In the genomic region with DNA sequence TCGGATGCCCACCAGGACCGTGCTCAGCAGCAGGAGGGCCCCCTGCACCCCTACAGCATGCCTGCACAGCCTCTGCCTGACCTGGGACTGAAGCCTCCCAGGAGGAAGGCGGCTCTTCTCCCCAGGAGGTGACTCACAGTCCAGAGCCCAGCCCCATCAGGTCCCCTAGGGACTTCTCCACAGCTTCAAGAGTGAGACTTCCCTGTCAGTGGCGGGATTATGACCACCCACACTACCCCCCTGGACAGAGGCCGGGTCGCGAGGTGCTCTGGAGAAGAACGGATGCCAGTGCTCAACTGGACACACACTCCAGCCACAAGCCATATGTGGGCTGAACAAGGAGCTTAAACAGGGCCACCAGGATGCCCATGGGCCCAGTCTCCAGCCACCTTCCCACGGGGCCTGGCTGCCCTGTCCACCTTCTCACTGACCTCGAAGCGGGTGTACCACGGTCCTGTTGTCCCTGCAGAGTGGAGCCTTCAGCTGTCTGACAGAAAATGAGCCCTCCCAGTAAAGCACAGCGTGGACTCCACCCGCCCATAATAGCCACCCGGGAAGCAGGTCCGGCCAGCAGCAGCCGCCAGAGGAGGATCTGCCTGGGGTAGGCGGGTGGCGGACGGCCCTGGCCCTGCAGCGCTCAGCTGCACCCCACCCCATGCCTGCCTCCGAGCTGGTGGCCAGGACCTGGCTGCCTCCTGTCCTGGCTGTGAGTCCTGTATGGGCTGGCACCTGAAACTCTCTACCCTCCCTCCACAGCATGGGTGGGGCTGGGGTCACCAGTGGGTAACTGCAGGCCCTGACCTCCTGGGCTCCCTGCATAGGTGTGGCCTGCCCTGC, we compare ENCODE assay signal across 8 cellular contexts. TPM values are rescaled to one million over a fixed set of nuclear protein-coding genes. Genes with fewer than 3 reads are reported as not detected.
DNase-seq lines count a peak whose midpoint lies in the region; ATAC-seq and TF ChIP-seq lines count a peak whose summit lies in the region.
"Had no signal": no experiment of that assay in that cellular context is flagged by ENCODE, and none has a peak within 500 bp of the region (broad histone marks: within the 10 kb centered on the region; RNA-seq: fewer than 3 reads in every experiment).

No MANE protein-coding gene starts in this region.

- no peaks in the 10 kb centered on the region for H3K79me2 ChIP-seq in smooth muscle cell (ENCODE audit: low read depth)

- peaks cover 58% of the 10 kb centered on the region for H3K4me1 Mint-ChIP-seq in activated T-helper 17 cell treated with anti-CD3 and anti-CD28 coated beads, Interleukin-2, amount 50 U/mL, for 72 hours

- H3K27ac Mint-ChIP-seq in activated T-helper 17 cell treated with anti-CD3 and anti-CD28 coated beads, Interleukin-2, amount 50 U/mL, for 72 hours: peak overlapping the region; percentile 28

- H3K4me1 ChIP-seq in smooth muscle cell (ENCODE audit: low read depth): no peaks in the 10 kb centered on the region

- H3K36me3 Mint-ChIP-seq in activated T-helper 17 cell treated with anti-CD3 and anti-CD28 coated beads, Interleukin-2, amount 50 U/mL, for 72 hours (ENCODE audit: low read depth): peaks cover 86% of the 10 kb centered on the region

- no peak overlapping the region for H3K9ac ChIP-seq in smooth muscle cell (ENCODE audit: low read depth)

- no peaks in the 10 kb centered on the region for H3K9me3 Mint-ChIP-seq in activated T-helper 17 cell treated with anti-CD3 and anti-CD28 coated beads, Interleukin-2, amount 50 U/mL, for 72 hours

- H2AFZ ChIP-seq in smooth muscle cell (ENCODE audit: low read depth): no peak overlapping the region

- no peak overlapping the region for H3K4me3 ChIP-seq in smooth muscle cell

- H3F3A ChIP-seq in smooth muscle cell (ENCODE audit: low read depth): no peaks in the 10 kb centered on the region

- DNase-seq in smooth muscle cell (lab: John Stamatoyannopoulos, UW; ENCODE audit: unreplicated experiment) (no peak), SKM-1 (lab: John Stamatoyannopoulos, UW; ENCODE audit: unreplicated experiment) (no peak), pons (ENCODE audit: low spot score) (no peak)
- DNase-seq: stimulated activated CD4-positive, alpha-beta T cell treated with anti-CD3 and anti-CD28 coated beads, Interleukin-4, amount 100 ng/mL, for 1 hour had no signal

- 79% methylated on average over 22 of the region's 22 CpGs for WGBS in smooth muscle cell (ENCODE audit: low lambda C conversion rate)

- peak overlapping the region; percentile 6 for H3K4me2 ChIP-seq in smooth muscle cell

- H3K9me3 ChIP-seq in smooth muscle cell (replicated peaks; ENCODE audit: low read depth): no peaks in the 10 kb centered on the region

- peak; percentile 45 for ATAC-seq in GM18909 (IDR thresholded peaks at IDR 0.05; ENCODE audit: poor library complexity, unreplicated experiment)
- ATAC-seq in HG02884 (IDR thresholded peaks at IDR 0.05; ENCODE audit: unreplicated experiment): peak; percentile 36
- no peak for ATAC-seq in activated T-helper 17 cell treated with anti-CD3 and anti-CD28 coated beads, Interleukin-2, amount 50 U/mL, for 72 hours (replicated peaks)
- no peak for ATAC-seq in GM19452 (IDR thresholded peaks at IDR 0.05; ENCODE audit: unreplicated experiment)

- TF ChIP-seq CTCF in smooth muscle cell (IDR thresholded peaks at IDR 0.05; ENCODE audit: borderline replicate concordance, insufficient read depth, poor library complexity, severe bottlenecking): no peak

- no peaks in the 10 kb centered on the region for H3K27me3 Mint-ChIP-seq in activated T-helper 17 cell treated with anti-CD3 and anti-CD28 coated beads, Interleukin-2, amount 50 U/mL, for 72 hours

- no peaks in the 10 kb centered on the region for H4K20me1 ChIP-seq in smooth muscle cell (ENCODE audit: low read depth)

- H3K27me3 ChIP-seq in smooth muscle cell (ENCODE audit: low read depth): no peaks in the 10 kb centered on the region

- peak overlapping the region; percentile 70 for H3K4me3 Mint-ChIP-seq in activated T-helper 17 cell treated with anti-CD3 and anti-CD28 coated beads, Interleukin-2, amount 50 U/mL, for 72 hours

- H3K36me3 ChIP-seq in smooth muscle cell (ENCODE audit: low read depth): no peaks in the 10 kb centered on the region

- no peak overlapping the region for H3K27ac ChIP-seq in smooth muscle cell (ENCODE audit: low read depth)

RNA-seq across cellular contexts. Expression of a gene that starts 54.7 kb away (rescaled TPM):
- 100 to 1,000 TPM; 167 to 263 TPM for total RNA-seq in activated T-helper 17 cell treated with anti-CD3 and anti-CD28 coated beads, Interleukin-2, amount 50 U/mL, for 72 hours
- total RNA-seq in smooth muscle cell: 2.4 and 2.7 TPM in 2 replicates
- 0.63 and 3.4 TPM in 2 replicates for polyA plus RNA-seq in smooth muscle cell

Comparison
In these comparisons a context has a peak if more than half of its experiments do, and no peak if none do; other contexts are left out.
1. ATAC-seq: peak in GM18909 (single experiment) and HG02884 (single experiment); none in activated T-helper 17 cell treated with anti-CD3 and anti-CD28 coated beads, Interleukin-2, amount 50 U/mL, for 72 hours (single experiment) and GM19452 (single experiment).
2. RNA of a gene that starts 54.7 kb away (total RNA-seq): 167 to 263 TPM in activated T-helper 17 cell treated with anti-CD3 and anti-CD28 coated beads, Interleukin-2, amount 50 U/mL, for 72 hours; 2.4 to 2.7 TPM in smooth muscle cell; every median in the first group is over 10 times any median in the second.